In the genomic region with DNA sequence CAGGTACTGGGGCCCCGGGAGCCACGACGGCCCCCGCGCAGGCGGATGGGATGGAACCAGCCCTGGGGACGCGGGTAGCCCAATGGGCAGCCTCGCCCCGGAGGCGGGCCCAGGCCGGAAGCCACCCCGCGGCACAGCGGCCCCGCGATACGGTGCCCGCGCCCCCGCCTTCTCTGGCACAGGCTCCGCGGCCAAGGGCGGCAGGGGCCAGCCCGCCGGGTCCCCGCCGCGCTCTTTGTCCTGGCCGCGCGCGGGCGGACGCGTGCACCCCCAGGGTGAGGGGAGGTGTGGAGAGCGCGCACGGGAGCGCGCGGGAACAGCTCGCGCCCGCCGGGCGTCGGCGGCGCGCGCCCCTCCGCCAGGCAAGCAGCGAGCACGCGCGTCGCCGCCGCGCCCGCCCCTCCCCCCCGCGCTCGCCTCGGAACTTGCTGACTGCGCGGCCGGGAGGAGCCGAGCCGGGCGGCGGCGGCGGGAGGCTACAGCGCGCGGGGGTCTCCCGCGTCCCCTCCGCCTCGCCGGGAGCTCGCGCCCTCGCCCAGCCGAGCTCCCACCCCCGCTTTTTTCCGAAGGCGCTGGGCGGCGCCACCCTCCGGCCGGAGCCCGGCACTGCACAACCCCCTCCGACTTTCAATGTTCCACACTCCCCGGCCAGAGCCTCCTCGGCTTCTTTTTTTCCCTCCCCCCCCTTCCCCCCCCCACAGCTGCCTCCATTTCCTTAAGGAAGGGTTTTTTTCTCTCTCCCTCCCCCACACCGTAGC, we compare ENCODE assay signal across 8 cellular contexts. TPM values are rescaled to one million over a fixed set of nuclear protein-coding genes. Genes with fewer than 3 reads are reported as not detected.
DNase-seq lines count a peak whose midpoint lies in the region; ATAC-seq, FAIRE-seq and TF ChIP-seq lines count a peak whose summit lies in the region.

A gene (plus strand): TSS at position 421 of the 758 bp plus-strand sequence. CDS start 1,438 bp downstream, outside the sequence.

- H3K4me3 ChIP-seq in A549: peak within 1 kb of the TSS; percentile 91
- peak within 1 kb of the TSS; percentile 67 for H3K4me3 ChIP-seq in choroid plexus epithelial cell (ENCODE audit: low read depth, low read length)

- DNase-seq in A549 (ENCODE audit: low read depth in 1 of 2, low spot score in 1 of 2): peak; percentile 63 to 77
- peak; percentile 93 for DNase-seq in NCI-H2227 treated with DMSO at 0.1 percent for 48 hours (lab: John Stamatoyannopoulos, UW)
- DNase-seq in activated CD4-positive, alpha-beta T cell treated with anti-CD3 and anti-CD28 coated beads for 36 hours: peak; percentile 88
- DNase-seq in choroid plexus epithelial cell (ENCODE audit: low read depth): peak; percentile 84
- DNase-seq in kidney tubule cell (ENCODE audit: low spot score): peak; percentile 83
- DNase-seq in stimulated activated CD4-positive, alpha-beta T cell treated with anti-CD3 and anti-CD28 coated beads, Interleukin-1b, Interleukin-23, amount 100 ng/mL, for 24 hours (ENCODE audit: low read depth in 4 of 4, low spot score in 1 of 4): peak in 3 of 4 experiments; percentile 56 to 65 (median 58)

- H3K9me3 Mint-ChIP-seq in activated CD4-positive, alpha-beta T cell treated with anti-CD3 and anti-CD28 coated beads for 36 hours (ENCODE audit: low read depth): no peaks in the 10 kb centered on the region

- peak within 1 kb of the TSS; percentile 95 for H3K27ac Mint-ChIP-seq in activated CD4-positive, alpha-beta T cell treated with anti-CD3 and anti-CD28 coated beads for 36 hours

- peak within 1 kb of the TSS; percentile 93 to 94 for H3K27ac ChIP-seq in A549

- peak within 1 kb of the TSS; percentile 94 for H3K4me3 Mint-ChIP-seq in activated CD4-positive, alpha-beta T cell treated with anti-CD3 and anti-CD28 coated beads for 36 hours

- TF ChIP-seq RAD21 in A549 (conservative IDR thresholded peaks at IDR 0.05 in 1 of 2, IDR thresholded peaks at IDR 0.05 in 1 of 2): peak; percentile 41 to 62

- H3K36me3 Mint-ChIP-seq in activated CD4-positive, alpha-beta T cell treated with anti-CD3 and anti-CD28 coated beads for 36 hours (ENCODE audit: low read depth): peaks cover 25% of the 10 kb centered on the region

- H3K4me1 Mint-ChIP-seq in activated CD4-positive, alpha-beta T cell treated with anti-CD3 and anti-CD28 coated beads for 36 hours: peaks cover 40% of the 10 kb centered on the region

- intact Hi-C loops in activated CD4-positive, alpha-beta T cell treated with anti-CD3 and anti-CD28 coated beads for 36 hours (cut with DNase I, micrococcal nuclease): loop anchor here (1.0 to 10.0 kb wide), 9 partner anchors 42 to 1737 kb away; a partner anchor contains a TSS

- H3K4me1 ChIP-seq in A549: peaks cover 30% of the 10 kb centered on the region

- TF ChIP-seq POLR2A in A549 (IDR thresholded peaks at IDR 0.05; ENCODE audit: low read length): peak; percentile 42

- POLR2A ChIA-PET in A549 (lab: Yijun Ruan, JAX): interaction anchor here (0.5 to 1.9 kb wide), 12 partner anchors 11 to 1735 kb away, joined by 3 to 10 read pairs (median 4); no protein-coding TSS in a partner anchor
- POLR2A ChIA-PET in activated CD4-positive, alpha-beta T cell treated with anti-CD3 and anti-CD28 coated beads for 36 hours (lab: Charles Lee): interaction anchor here (0.6 to 1.7 kb wide), 4 partner anchors 12 to 1738 kb away, joined by 3 to 7 read pairs (median 6); no protein-coding TSS in a partner anchor

- CTCF ChIA-PET in A549 (lab: Yijun Ruan, JAX): interaction anchor here (0.6 to 3.0 kb wide), 27 partner anchors 9 to 968 kb away, joined by 3 to 16 read pairs (median 4); no protein-coding TSS in a partner anchor
- CTCF ChIA-PET in activated CD4-positive, alpha-beta T cell treated with anti-CD3 and anti-CD28 coated beads for 36 hours (lab: Charles Lee): interaction anchor here (0.8 to 3.8 kb wide), 13 partner anchors 8 to 101 kb away, joined by 3 to 20 read pairs (median 3); no protein-coding TSS in a partner anchor

- TF ChIP-seq CTCF in A549 (IDR thresholded peaks at IDR 0.05): peak; percentile 75
- peak; percentile 75 for TF ChIP-seq CTCF in choroid plexus epithelial cell (conservative IDR thresholded peaks at IDR 0.05; ENCODE audit: low read depth, low read length)

- H3K27me3 Mint-ChIP-seq in activated CD4-positive, alpha-beta T cell treated with anti-CD3 and anti-CD28 coated beads for 36 hours: no peaks in the 10 kb centered on the region

- H3K9me3 ChIP-seq in A549: no peaks in the 10 kb centered on the region

- WGBS in A549 (ENCODE audit: missing lambda C conversion rate): 0% methylated on average over 24 of the region's 99 CpGs

- H3K4me2 ChIP-seq in A549: peak within 1 kb of the TSS; percentile 89

- no peak for FAIRE-seq in A549 (lab: Jason Lieb, UNC)

- peak; percentile 92 to 95 for ATAC-seq in A549
- ATAC-seq in GM18511 (IDR thresholded peaks at IDR 0.05; ENCODE audit: unreplicated experiment): peak; percentile 80
- peak; percentile 68 for ATAC-seq in HG03025 (IDR thresholded peaks at IDR 0.05; ENCODE audit: low FRiP score, unreplicated experiment)
- ATAC-seq in activated CD4-positive, alpha-beta T cell treated with anti-CD3 and anti-CD28 coated beads for 36 hours: peak; percentile 86

- no peak for TF ChIP-seq EP300 in A549 (IDR thresholded peaks at IDR 0.05)

TF ChIP-seq in A549, 52 proteins besides CTCF, POLR2A, EP300 and RAD21 (continues in another document):
- TF ChIP-seq, protein P1, sequence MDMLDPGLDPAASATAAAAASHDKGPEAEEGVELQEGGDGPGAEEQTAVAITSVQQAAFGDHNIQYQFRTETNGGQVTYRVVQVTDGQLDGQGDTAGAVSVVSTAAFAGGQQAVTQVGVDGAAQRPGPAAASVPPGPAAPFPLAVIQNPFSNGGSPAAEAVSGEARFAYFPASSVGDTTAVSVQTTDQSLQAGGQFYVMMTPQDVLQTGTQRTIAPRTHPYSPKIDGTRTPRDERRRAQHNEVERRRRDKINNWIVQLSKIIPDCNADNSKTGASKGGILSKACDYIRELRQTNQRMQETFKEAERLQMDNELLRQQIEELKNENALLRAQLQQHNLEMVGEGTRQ (IDR thresholded peaks at IDR 0.05): no peak
- TF ChIP-seq, protein P2, sequence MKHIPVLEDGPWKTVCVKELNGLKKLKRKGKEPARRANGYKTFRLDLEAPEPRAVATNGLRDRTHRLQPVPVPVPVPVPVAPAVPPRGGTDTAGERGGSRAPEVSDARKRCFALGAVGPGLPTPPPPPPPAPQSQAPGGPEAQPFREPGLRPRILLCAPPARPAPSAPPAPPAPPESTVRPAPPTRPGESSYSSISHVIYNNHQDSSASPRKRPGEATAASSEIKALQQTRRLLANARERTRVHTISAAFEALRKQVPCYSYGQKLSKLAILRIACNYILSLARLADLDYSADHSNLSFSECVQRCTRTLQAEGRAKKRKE (CRISPR knock-in tag; IDR thresholded peaks at IDR 0.05; ENCODE audit: low read depth): no peak
- no peak for TF ChIP-seq HEYL (CRISPR knock-in tag; IDR thresholded peaks at IDR 0.05)
- TF ChIP-seq SREBF2 (IDR thresholded peaks at IDR 0.05): no peak
- TF ChIP-seq, protein P3, sequence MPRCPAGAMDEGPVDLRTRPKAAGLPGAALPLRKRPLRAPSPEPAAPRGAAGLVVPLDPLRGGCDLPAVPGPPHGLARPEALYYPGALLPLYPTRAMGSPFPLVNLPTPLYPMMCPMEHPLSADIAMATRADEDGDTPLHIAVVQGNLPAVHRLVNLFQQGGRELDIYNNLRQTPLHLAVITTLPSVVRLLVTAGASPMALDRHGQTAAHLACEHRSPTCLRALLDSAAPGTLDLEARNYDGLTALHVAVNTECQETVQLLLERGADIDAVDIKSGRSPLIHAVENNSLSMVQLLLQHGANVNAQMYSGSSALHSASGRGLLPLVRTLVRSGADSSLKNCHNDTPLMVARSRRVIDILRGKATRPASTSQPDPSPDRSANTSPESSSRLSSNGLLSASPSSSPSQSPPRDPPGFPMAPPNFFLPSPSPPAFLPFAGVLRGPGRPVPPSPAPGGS (IDR thresholded peaks at IDR 0.05): peak; percentile 43; the same call in 1 of the 3 replicates
- TF ChIP-seq, protein P4, sequence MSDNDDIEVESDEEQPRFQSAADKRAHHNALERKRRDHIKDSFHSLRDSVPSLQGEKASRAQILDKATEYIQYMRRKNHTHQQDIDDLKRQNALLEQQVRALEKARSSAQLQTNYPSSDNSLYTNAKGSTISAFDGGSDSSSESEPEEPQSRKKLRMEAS (IDR thresholded peaks at IDR 0.05): peak; percentile 72
- TF ChIP-seq, protein P5, sequence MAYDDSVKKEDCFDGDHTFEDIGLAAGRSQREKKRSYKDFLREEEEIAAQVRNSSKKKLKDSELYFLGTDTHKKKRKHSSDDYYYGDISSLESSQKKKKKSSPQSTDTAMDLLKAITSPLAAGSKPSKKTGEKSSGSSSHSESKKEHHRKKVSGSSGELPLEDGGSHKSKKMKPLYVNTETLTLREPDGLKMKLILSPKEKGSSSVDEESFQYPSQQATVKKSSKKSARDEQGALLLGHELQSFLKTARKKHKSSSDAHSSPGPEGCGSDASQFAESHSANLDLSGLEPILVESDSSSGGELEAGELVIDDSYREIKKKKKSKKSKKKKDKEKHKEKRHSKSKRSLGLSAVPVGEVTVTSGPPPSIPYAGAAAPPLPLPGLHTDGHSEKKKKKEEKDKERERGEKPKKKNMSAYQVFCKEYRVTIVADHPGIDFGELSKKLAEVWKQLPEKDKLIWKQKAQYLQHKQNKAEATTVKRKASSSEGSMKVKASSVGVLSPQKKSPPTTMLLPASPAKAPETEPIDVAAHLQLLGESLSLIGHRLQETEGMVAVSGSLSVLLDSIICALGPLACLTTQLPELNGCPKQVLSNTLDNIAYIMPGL (CRISPR knock-in tag; IDR thresholded peaks at IDR 0.05; ENCODE audit: borderline replicate concordance): no peak
- TF ChIP-seq ZFP36 (IDR thresholded peaks at IDR 0.05; ENCODE audit: borderline replicate concordance, partially characterized antibody): no peak
- TF ChIP-seq, protein P6, sequence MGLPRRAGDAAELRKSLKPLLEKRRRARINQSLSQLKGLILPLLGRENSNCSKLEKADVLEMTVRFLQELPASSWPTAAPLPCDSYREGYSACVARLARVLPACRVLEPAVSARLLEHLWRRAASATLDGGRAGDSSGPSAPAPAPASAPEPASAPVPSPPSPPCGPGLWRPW (IDR thresholded peaks at IDR 0.05): no peak
- no peak for TF ChIP-seq FOSL2 (IDR thresholded peaks at IDR 0.05)
- no peak for TF ChIP-seq FOSL2 (CRISPR knock-in tag; IDR thresholded peaks at IDR 0.05)
- TF ChIP-seq NR3C1 (IDR thresholded peaks at IDR 0.05): no peak
- TF ChIP-seq CBX8 (IDR thresholded peaks at IDR 0.05): no peak

RNA-seq across cellular contexts. Expression of the gene that starts here (rescaled TPM):
- 70.6 and 104 TPM in 2 replicates for polyA plus RNA-seq in A549 (2011; rRNA removed)
- polyA plus RNA-seq in A549 (2012; cell fraction: cytosol; rRNA removed): 49.3 and 54.9 TPM in 2 replicates
- polyA plus RNA-seq in A549 (2012; cell fraction: nucleus; rRNA removed): 18.6 and 28.5 TPM in 2 replicates
- 54.0 to 59.7 TPM (median 55.4 TPM) in 3 replicates for polyA plus RNA-seq in A549 (2017; fragmentation: RNase III; extraction: RNeasy Plus Mini Kit Qiagen cat#74134 plus additional on column Dnase treatment)
- 31.1 and 31.4 TPM in 2 replicates for polyA minus RNA-seq in A549 (2011; rRNA and poly(A)+ RNA removed)
- 10 to 100 TPM; 37.0 to 69.6 TPM for total RNA-seq in activated CD4-positive, alpha-beta T cell treated with anti-CD3 and anti-CD28 coated beads for 36 hours

Comparison
In these comparisons a context has a peak if more than half of its experiments do, and no peak if none do; other contexts are left out.
1. Peak in every context shown above with its lines: DNase-seq, ATAC-seq, H3K4me3 ChIP-seq and H3K27ac ChIP-seq.